Comparison of ENCODE assay signal across 8 cellular contexts in genomic region chr9:34124923-34125322, GRCh38. TPM values are rescaled to one million over a fixed set of nuclear protein-coding genes. Genes with fewer than 3 reads are reported as not detected.
DNase-seq lines count a peak whose midpoint lies in the region; ATAC-seq and TF ChIP-seq lines count a peak whose summit lies in the region.

No MANE protein-coding gene starts in this region.

- H3K4me3 ChIP-seq in SU-DHL-6 (ENCODE audit: insufficient read depth, low read length, poor library complexity, severe bottlenecking): peak overlapping the region; percentile 84
- peak overlapping the region; percentile 88 for H3K4me3 ChIP-seq in fibroblast of villous mesenchyme (ENCODE audit: low read depth, low read length)
- H3K4me3 ChIP-seq in spleen: peak overlapping the region; percentile 68 to 90 (median 86)

- intact Hi-C loops in spleen (cut with DNase I; ENCODE audit: low total_unique reads): loop anchor here (10.0 kb wide), 1 partner anchor 50 kb away; the partner anchor contains the start of gene UBAP1

- H2AFZ ChIP-seq in SU-DHL-6 (ENCODE audit: low read depth, low read length, severe bottlenecking): no peak overlapping the region

- H3F3A ChIP-seq in SU-DHL-6 (ENCODE audit: insufficient read depth): peaks cover 26% of the 10 kb centered on the region

- peaks cover 56% of the 10 kb centered on the region for H3K79me2 ChIP-seq in SU-DHL-6 (ENCODE audit: insufficient read depth, low read length)

- peak overlapping the region; percentile 86 for H3K27ac ChIP-seq in SU-DHL-6 (ENCODE audit: low read depth, low read length)
- H3K27ac ChIP-seq in spleen: peak overlapping the region in 7 of 8 donors; percentile 89 to 98 (median 93)

- H3K27me3 ChIP-seq in SU-DHL-6 (ENCODE audit: low read length) (no peaks in the 10 kb centered on the region), spleen (replicated peaks in 1 of 7) (peaks cover 0 to 78% (median 8%) of the 10 kb centered on the region in 7 donors)

- peaks cover 36 to 77% (median 54%) of the 10 kb centered on the region in 6 donors for H3K4me1 ChIP-seq in spleen

- H3K4me2 ChIP-seq in SU-DHL-6 (ENCODE audit: low read depth, low read length, poor library complexity, severe bottlenecking): peak overlapping the region; percentile 70

- TF ChIP-seq POLR2A in spleen (IDR thresholded peaks at IDR 0.05): no peak

- H3K9me2 ChIP-seq in SU-DHL-6 (replicated peaks; ENCODE audit: insufficient read depth, low read length): no peaks in the 10 kb centered on the region

- no peak for ATAC-seq in HG03139 (IDR thresholded peaks at IDR 0.05; ENCODE audit: unreplicated experiment)

- WGBS in spleen, 5 donors: 12 to 21% (median 18%) methylated on average over 6 of the region's 6 CpGs

- DNase-seq in SIG-M5 treated with dmso at 0.1 percent for 504 hours (lab: John Stamatoyannopoulos, UW; ENCODE audit: unreplicated experiment) (peak; percentile 60), SIG-M5 (lab: John Stamatoyannopoulos, UW) (no peak), fibroblast of villous mesenchyme (ENCODE audit: low read depth) (peak; percentile 31), spleen (no peak), C1 segment of cervical spinal cord (lab: John Stamatoyannopoulos, UW) (no peak), cerebellar nuclear complex (lab: John Stamatoyannopoulos, UW) (no peak)

- H3K9ac ChIP-seq in SU-DHL-6 (ENCODE audit: low read length): peak overlapping the region; percentile 80

- TF ChIP-seq CTCF in SU-DHL-6 (IDR thresholded peaks at IDR 0.05; ENCODE audit: insufficient read depth, low read length, poor library complexity, severe bottlenecking): no peak
- no peak for TF ChIP-seq CTCF in fibroblast of villous mesenchyme (IDR thresholded peaks at IDR 0.05; ENCODE audit: insufficient read depth, low read depth, low read length)
- TF ChIP-seq CTCF in spleen (IDR thresholded peaks at IDR 0.05 in 8 of 11, conservative IDR thresholded peaks at IDR 0.05 in 3 of 11): no peak

- H3K36me3 ChIP-seq in SU-DHL-6 (ENCODE audit: low read length): peaks cover 15% of the 10 kb centered on the region
- H3K36me3 ChIP-seq in spleen: peaks cover 0 to 40% (median 0%) of the 10 kb centered on the region in 6 donors

- peaks cover 10% of the 10 kb centered on the region for H4K20me1 ChIP-seq in SU-DHL-6 (ENCODE audit: low read depth, low read length)

- H3K9me3 ChIP-seq in SU-DHL-6 (ENCODE audit: insufficient read depth, low read length): no peaks in the 10 kb centered on the region
- H3K9me3 ChIP-seq in spleen: no peaks in the 10 kb centered on the region

RNA-seq across cellular contexts. Expression of gene DCAF12, which starts 1.6 kb away (rescaled TPM):
- 19.6 and 29.8 TPM in 2 replicates for total RNA-seq in fibroblast of villous mesenchyme
- 100 to 1,000 TPM in 1 of 7 donors, 10 to 100 TPM in 6; 36.5 to 107 (median 38.6) TPM for total RNA-seq in spleen
- 10 to 100 TPM in 2 of 3 donors, 1 to 10 TPM in 1; 5.6 to 12.9 (median 11.2) TPM for polyA plus RNA-seq in spleen

RNA-seq across cellular contexts. Expression of gene UBAP1, which starts 53.9 kb away (rescaled TPM):
- 38.3 and 51.0 TPM in 2 replicates for total RNA-seq in fibroblast of villous mesenchyme
- total RNA-seq in spleen: 10 to 100 TPM; 37.4 to 56.0 (median 44.9) TPM
- polyA plus RNA-seq in spleen: 10 to 100 TPM; 17.3 to 25.7 (median 20.2) TPM

Comparison
In these comparisons a context has a peak if more than half of its experiments do, and no peak if none do; other contexts are left out.
1. DNase-seq: peak in SIG-M5 treated with dmso at 0.1 percent for 504 hours (single experiment) and fibroblast of villous mesenchyme (single experiment); none in SIG-M5 (single experiment), spleen (single experiment), C1 segment of cervical spinal cord (0 of 14) and cerebellar nuclear complex (0 of 2).
2. Peak in every context shown above with its lines, with median percentiles within 50 percentile points of each other: H3K4me3 ChIP-seq.